7 cellular contexts compared by ENCODE assay signal in the genomic region with DNA sequence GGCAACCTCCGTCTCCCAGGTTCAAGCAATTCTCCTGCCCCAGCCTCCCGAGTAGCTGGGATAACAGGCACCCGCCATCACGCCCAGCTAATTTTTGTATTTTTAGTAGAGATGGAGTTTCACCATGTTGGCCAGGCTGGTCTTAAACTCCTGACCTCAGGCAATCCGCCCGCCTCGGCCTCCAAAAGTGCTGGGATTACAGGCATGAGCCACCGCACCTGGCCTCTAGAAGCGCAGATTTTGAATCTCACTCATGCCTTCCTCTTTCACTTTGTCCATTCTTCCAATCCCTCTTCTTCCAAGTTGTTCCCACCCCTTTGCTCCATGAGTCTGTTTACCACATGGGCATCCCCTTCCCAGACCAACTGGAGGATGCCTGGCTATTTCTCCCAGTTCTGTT.
DNase-seq lines count a peak whose midpoint lies in the region; ATAC-seq and TF ChIP-seq lines count a peak whose summit lies in the region.
"Not testable (repeated sequence)": the region's sequence is repeated elsewhere in the genome, so short reads cannot be mapped to it uniquely, and the experiment has no call there.

No MANE protein-coding gene starts in this region.

- not testable (repeated sequence) for TF ChIP-seq POLR2A in stomach (IDR thresholded peaks at IDR 0.05)

- not testable (repeated sequence) for ATAC-seq in T-helper 17 cell, sciatic nerve

- H3K4me1 Mint-ChIP-seq in T-helper 17 cell, result not testable (repeated sequence)
- peaks cover 17% of the 10 kb centered on the region for H3K4me1 Mint-ChIP-seq in nephron progenitor cell

- not testable (repeated sequence) for H3K27me3 ChIP-seq in BLaER1, stomach

- not testable (repeated sequence) for TF ChIP-seq CTCF in nephron progenitor cell (IDR thresholded peaks at IDR 0.05); stomach (IDR thresholded peaks at IDR 0.05)

- peak overlapping the region; percentile 88 for H3K27ac Mint-ChIP-seq in T-helper 17 cell
- H3K27ac Mint-ChIP-seq in nephron progenitor cell, result peak overlapping the region; percentile 60

- H3K4me3 Mint-ChIP-seq in T-helper 17 cell, nephron progenitor cell: not testable (repeated sequence)

- H3K36me3 Mint-ChIP-seq in T-helper 17 cell (ENCODE audit: low read depth); nephron progenitor cell (ENCODE audit: low read depth): not testable (repeated sequence)

- 84 to 93% (median 86%) methylated on average over 9 of the region's 9 CpGs for WGBS in stomach, 5 donors

- not testable (repeated sequence) for H3K9me3 Mint-ChIP-seq in nephron progenitor cell

- DNase-seq in T-helper 17 cell, nephron progenitor cell: not testable (repeated sequence)
- DNase-seq in activated CD8-positive, alpha-beta memory T cell treated with anti-CD3 and anti-CD28 coated beads, Interleukin-2, amount 50 U/mL, for 48 hours, result peak; percentile 22
- DNase-seq in cardiac septum (ENCODE audit: low spot score) (peak; percentile 59), sciatic nerve (ENCODE audit: low spot score) (peak; percentile 22), stomach (peak; percentile 15)

- not testable (repeated sequence) for TF ChIP-seq EP300 in stomach (IDR thresholded peaks at IDR 0.05)

- H3K4me2 ChIP-seq in BLaER1, result peak overlapping the region; percentile 45

- not testable (repeated sequence) for H3K27me3 Mint-ChIP-seq in T-helper 17 cell
- peaks cover 12% of the 10 kb centered on the region for H3K27me3 Mint-ChIP-seq in nephron progenitor cell (ENCODE audit: low read depth, poor library complexity)

- H3K27ac ChIP-seq in BLaER1, result not testable (repeated sequence)
- H3K27ac ChIP-seq in stomach, result peak overlapping the region in 1 of 5 donors; percentile 29

- H4K20me1 ChIP-seq in BLaER1, result not testable (repeated sequence)

- not testable (repeated sequence) for H3K9ac ChIP-seq in BLaER1

- H3K4me1 ChIP-seq in BLaER1, result peaks cover 32% of the 10 kb centered on the region
- H3K4me1 ChIP-seq in stomach, result not testable (repeated sequence)

- not testable (repeated sequence) for H3K36me3 ChIP-seq in BLaER1, stomach

- H3K9me3 ChIP-seq in BLaER1; T-helper 17 cell (ENCODE audit: control insufficient read depth, low read length, poor library complexity, severe bottlenecking); stomach: not testable (repeated sequence)

- intact Hi-C loops in cardiac septum (cut with DNase I); sciatic nerve (cut with DNase I); stomach (cut with DNase I; ENCODE audit: low total_unique reads): not testable (repeated sequence)

- not testable (repeated sequence) for H3K4me3 ChIP-seq in BLaER1, stomach
